ENCODE assay signal across 8 cellular contexts in the genomic region with DNA sequence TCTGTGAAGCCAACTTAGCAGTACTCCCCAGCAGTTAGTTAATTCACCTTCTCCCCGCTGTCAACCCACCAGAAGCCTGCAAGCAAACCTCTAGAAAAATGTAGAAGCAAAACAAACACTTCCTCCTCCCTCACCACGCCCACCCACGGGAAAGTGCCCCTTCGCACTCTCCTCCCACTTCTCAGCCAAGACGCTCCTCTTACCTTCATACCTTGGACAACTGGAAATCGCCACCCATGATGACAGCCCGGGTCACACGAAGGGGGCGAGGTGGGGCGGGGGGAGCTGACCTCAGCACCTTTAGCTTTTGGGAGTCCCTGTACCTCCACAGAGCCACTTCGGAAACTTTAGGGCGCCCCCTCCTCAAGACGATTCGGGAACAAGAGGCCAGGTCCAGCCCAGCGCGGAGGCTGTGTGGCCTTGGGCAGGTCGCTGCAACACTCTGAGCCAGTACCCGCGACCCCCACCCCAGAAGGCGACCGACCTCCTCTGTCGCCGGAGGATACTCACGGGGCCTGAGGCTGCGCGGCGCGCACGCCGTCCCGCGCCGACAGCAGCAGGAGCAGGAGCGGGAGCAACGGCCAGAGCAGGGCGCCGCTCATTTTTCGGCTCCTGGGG. TPM values are rescaled to one million over a fixed set of nuclear protein-coding genes. Genes with fewer than 3 reads are reported as not detected.
A peak's percentile ranks its signal among the peaks of the same experiment; 100 is the strongest.
DNase-seq lines count a peak whose midpoint lies in the region; ATAC-seq and TF ChIP-seq lines count a peak whose summit lies in the region.

No MANE protein-coding gene starts in this region.

- H3K36me3 ChIP-seq in left lung (no peaks in the 10 kb centered on the region), suprapubic skin (no peaks in the 10 kb centered on the region)

- H3K27me3 ChIP-seq in left lung (peaks cover 4 to 51% of the 10 kb centered on the region in 2 donors), suprapubic skin (peaks cover 74% of the 10 kb centered on the region)

- TF ChIP-seq EP300 in suprapubic skin (IDR thresholded peaks at IDR 0.05), result no peak

- peak; percentile 62 for DNase-seq in activated CD8-positive, alpha-beta memory T cell treated with anti-CD3 and anti-CD28 coated beads for 24 hours
- DNase-seq in activated CD8-positive, alpha-beta memory T cell treated with anti-CD3 and anti-CD28 coated beads, Interleukin-2, amount 50 U/mL, for 4 hours, result no peak
- DNase-seq in activated naive CD8-positive, alpha-beta T cell treated with anti-CD3 and anti-CD28 coated beads, Interleukin-2, amount 50 U/mL, for 24 hours, result no peak
- DNase-seq in left lung, result peak; percentile 61 to 70
- no peak for DNase-seq in suprapubic skin (ENCODE audit: low spot score in 2 of 2)
- no peak for DNase-seq in HT-29 (ENCODE audit: low spot score)
- DNase-seq in NCI-H345 (lab: John Stamatoyannopoulos, UW), result no peak

- peak overlapping the region; percentile 15 to 42 for H3K4me3 ChIP-seq in left lung
- peak overlapping the region; percentile 33 for H3K4me3 ChIP-seq in suprapubic skin

- ATAC-seq in activated naive CD8-positive, alpha-beta T cell treated with anti-CD3 and anti-CD28 coated beads, Interleukin-2, amount 50 U/mL, for 24 hours, result no peak
- peak; percentile 60 for ATAC-seq in left lung
- ATAC-seq in HG03039 (IDR thresholded peaks at IDR 0.05; ENCODE audit: unreplicated experiment), result no peak

- peaks cover 5% of the 10 kb centered on the region for H3K4me1 Mint-ChIP-seq in activated naive CD8-positive, alpha-beta T cell treated with anti-CD3 and anti-CD28 coated beads, Interleukin-2, amount 50 U/mL, for 24 hours

- no peak for TF ChIP-seq CTCF in left lung (IDR thresholded peaks at IDR 0.05)
- no peak for TF ChIP-seq CTCF in suprapubic skin (IDR thresholded peaks at IDR 0.05)

- peaks cover 16% of the 10 kb centered on the region for H3K9me3 Mint-ChIP-seq in activated naive CD8-positive, alpha-beta T cell treated with anti-CD3 and anti-CD28 coated beads, Interleukin-2, amount 50 U/mL, for 24 hours

- H3K9me3 ChIP-seq in left lung, result peaks cover 0 to 14% of the 10 kb centered on the region in 2 donors
- H3K9me3 ChIP-seq in suprapubic skin, result no peaks in the 10 kb centered on the region

- H3K27ac ChIP-seq in left lung (peak overlapping the region in 1 of 2 donors; percentile 53), suprapubic skin (no peak overlapping the region)

- H3K4me1 ChIP-seq in left lung, result peaks cover 0 to 33% of the 10 kb centered on the region in 2 donors
- H3K4me1 ChIP-seq in suprapubic skin, result peaks cover 13% of the 10 kb centered on the region

- peaks cover 26% of the 10 kb centered on the region for H3K27me3 Mint-ChIP-seq in activated naive CD8-positive, alpha-beta T cell treated with anti-CD3 and anti-CD28 coated beads, Interleukin-2, amount 50 U/mL, for 24 hours

- TF ChIP-seq POLR2A in suprapubic skin (IDR thresholded peaks at IDR 0.05), result no peak

- 2% methylated on average over 24 of the region's 38 CpGs for WGBS in suprapubic skin

- intact Hi-C loops in left lung (cut with DNase I), result no loop called here

- H3K4me3 Mint-ChIP-seq in activated naive CD8-positive, alpha-beta T cell treated with anti-CD3 and anti-CD28 coated beads, Interleukin-2, amount 50 U/mL, for 24 hours, result peak overlapping the region; percentile 47

- peaks cover 4% of the 10 kb centered on the region for H3K36me3 Mint-ChIP-seq in activated naive CD8-positive, alpha-beta T cell treated with anti-CD3 and anti-CD28 coated beads, Interleukin-2, amount 50 U/mL, for 24 hours (ENCODE audit: low read depth)

- no peak overlapping the region for H3K27ac Mint-ChIP-seq in activated naive CD8-positive, alpha-beta T cell treated with anti-CD3 and anti-CD28 coated beads, Interleukin-2, amount 50 U/mL, for 24 hours

RNA-seq across cellular contexts. Expression of gene CPAMD8, which starts 0.5 kb away (rescaled TPM):
- 10 to 100 TPM; 13.1 to 17.3 TPM for total RNA-seq in left lung
- total RNA-seq in suprapubic skin, result 1 to 10 TPM; 5.4 to 9.7 (median 9.1) TPM
- total RNA-seq in HT-29 (2014; rRNA removed; shearing (Covaris generic)), result not detected in 2 replicates

RNA-seq across cellular contexts. Expression of gene HAUS8, which starts 49.1 kb away (rescaled TPM):
- total RNA-seq in left lung, result 10 to 100 TPM in 1 of 2 donors, 1 to 10 TPM in 1; 8.4 to 11.6 TPM
- total RNA-seq in suprapubic skin, result 1 to 10 TPM; 2.4 to 4.1 (median 3.0) TPM
- total RNA-seq in HT-29 (2014; rRNA removed; shearing (Covaris generic)), result 9.1 and 11.7 TPM in 2 replicates

RNA-seq across cellular contexts. Expression of gene MYO9B, which starts 49.4 kb away (rescaled TPM):
- total RNA-seq in left lung (100 to 1,000 TPM in 1 of 2 donors, 10 to 100 TPM in 1; 89.5 to 149 TPM), suprapubic skin (10 to 100 TPM; 43.6 to 99.9 (median 69.5) TPM)
- 63.4 and 67.9 TPM in 2 replicates for total RNA-seq in HT-29 (2014; rRNA removed; shearing (Covaris generic))

Comparison
In these comparisons a context has a peak if more than half of its experiments do, and no peak if none do; other contexts are left out.
1. DNase-seq: peak in activated CD8-positive, alpha-beta memory T cell treated with anti-CD3 and anti-CD28 coated beads for 24 hours (single experiment) and left lung (2 of 2); none in activated CD8-positive, alpha-beta memory T cell treated with anti-CD3 and anti-CD28 coated beads, Interleukin-2, amount 50 U/mL, for 4 hours (single experiment), activated naive CD8-positive, alpha-beta T cell treated with anti-CD3 and anti-CD28 coated beads, Interleukin-2, amount 50 U/mL, for 24 hours (single experiment), suprapubic skin (0 of 2), HT-29 (single experiment) and NCI-H345 (single experiment).